11 cellular contexts compared by ENCODE assay signal in genomic region chr1:153526132-153526543, GRCh38. TPM values are rescaled to one million over a fixed set of nuclear protein-coding genes. Genes with fewer than 3 reads are reported as not detected.
A peak's percentile ranks its signal among the peaks of the same experiment; 100 is the strongest.
DNase-seq lines count a peak whose midpoint lies in the region; ATAC-seq, FAIRE-seq and TF ChIP-seq lines count a peak whose summit lies in the region.
"Had no signal": no experiment of that assay in that cellular context is flagged by ENCODE, and none has a peak within 500 bp of the region (broad histone marks: within the 10 kb centered on the region; RNA-seq: fewer than 3 reads in every experiment).

No MANE protein-coding gene starts in this region.

- no peak for TF ChIP-seq CTCF in RWPE1 (conservative IDR thresholded peaks at IDR 0.05; ENCODE audit: low read depth)

- CTCF ChIA-PET in RWPE1 (lab: Yijun Ruan, JAX): interaction anchor here (0.6 to 1.5 kb wide), 3 partner anchors 16 to 173 kb away, joined by 3 to 4 read pairs (median 3); no protein-coding TSS in a partner anchor
- CTCF ChIA-PET in activated CD4-positive, alpha-beta T cell treated with anti-CD3 and anti-CD28 coated beads for 36 hours (lab: Charles Lee): interaction anchor here (0.6 to 2.1 kb wide), 4 partner anchors 9 to 152 kb away, joined by 3 to 8 read pairs (median 4); partner anchors contain the start of genes NPR1 and S100A5

- H3K27ac ChIP-seq in RWPE1: peak overlapping the region; percentile 98
- H3K27ac ChIP-seq in thymus (ENCODE audit: low read depth): peak overlapping the region; percentile 25
- H3K27ac ChIP-seq: 22Rv1 had no signal

- H3K4me3 ChIP-seq in thymus (ENCODE audit: low read length): no peak overlapping the region

- intact Hi-C loops in activated CD4-positive, alpha-beta T cell treated with anti-CD3 and anti-CD28 coated beads for 36 hours (cut with DNase I, micrococcal nuclease): no loop called here

- no peaks in the 10 kb centered on the region for H3K27me3 ChIP-seq in thymus (ENCODE audit: control insufficient read depth, insufficient read depth)

- H3K27me3 Mint-ChIP-seq in activated CD4-positive, alpha-beta T cell treated with anti-CD3 and anti-CD28 coated beads for 36 hours: no peaks in the 10 kb centered on the region
- H3K27me3 Mint-ChIP-seq: activated CD8-positive, alpha-beta memory T cell treated with anti-CD3 and anti-CD28 coated beads, Interleukin-2, amount 10 ng/mL, durations not matched to agents 7 days and 5 days had no signal

- no peaks in the 10 kb centered on the region for H3K36me3 ChIP-seq in thymus (ENCODE audit: control insufficient read depth, insufficient read depth)

- no peaks in the 10 kb centered on the region for H3K4me1 ChIP-seq in thymus (ENCODE audit: control insufficient read depth, insufficient read depth, low read length)

- H3K27ac Mint-ChIP-seq in activated CD4-positive, alpha-beta T cell treated with anti-CD3 and anti-CD28 coated beads for 36 hours: no peak overlapping the region
- H3K27ac Mint-ChIP-seq: activated CD8-positive, alpha-beta memory T cell treated with anti-CD3 and anti-CD28 coated beads, Interleukin-2, amount 10 ng/mL, durations not matched to agents 7 days and 5 days had no signal

- H3K36me3 Mint-ChIP-seq in activated CD4-positive, alpha-beta T cell treated with anti-CD3 and anti-CD28 coated beads for 36 hours (ENCODE audit: low read depth): no peaks in the 10 kb centered on the region

- no peaks in the 10 kb centered on the region for H3K9me3 Mint-ChIP-seq in activated CD4-positive, alpha-beta T cell treated with anti-CD3 and anti-CD28 coated beads for 36 hours (ENCODE audit: low read depth)

- peaks cover 8% of the 10 kb centered on the region for H3K4me1 Mint-ChIP-seq in activated CD4-positive, alpha-beta T cell treated with anti-CD3 and anti-CD28 coated beads for 36 hours

- no peak for ATAC-seq in activated CD4-positive, alpha-beta T cell treated with anti-CD3 and anti-CD28 coated beads for 36 hours
- ATAC-seq: activated CD8-positive, alpha-beta memory T cell treated with anti-CD3 and anti-CD28 coated beads, Interleukin-2, amount 10 ng/mL, durations not matched to agents 7 days and 5 days had no signal

- peak; percentile 26 to 93 (median 47) for DNase-seq in NCI-H1417 (lab: John Stamatoyannopoulos, UW)
- DNase-seq in NCI-H1417 treated with DMSO at 0.1 percent for 48 hours (lab: John Stamatoyannopoulos, UW): no peak
- peak; percentile 47 for DNase-seq in RWPE1 (ENCODE audit: low spot score)
- peak; percentile 65 to 86 for DNase-seq in erythroblast (lab: John Stamatoyannopoulos, UW)
- DNase-seq in activated CD4-positive, alpha-beta T cell treated with anti-CD3 and anti-CD28 coated beads for 36 hours: no peak
- no peak for DNase-seq in RCC 7860 (ENCODE audit: low spot score)
- DNase-seq in AML-193 (lab: John Stamatoyannopoulos, UW): no peak
- DNase-seq: activated CD8-positive, alpha-beta memory T cell treated with anti-CD3 and anti-CD28 coated beads, Interleukin-2, amount 10 ng/mL, durations not matched to agents 7 days and 5 days; T-helper 2 cell had no signal

- peak; percentile 54 for TF ChIP-seq POLR2A in erythroblast (IDR thresholded peaks at IDR 0.05; ENCODE audit: low read length)

- no peaks in the 10 kb centered on the region for H3K9me3 ChIP-seq in thymus (ENCODE audit: control insufficient read depth)

- no peak for FAIRE-seq in RCC 7860 (lab: Jason Lieb, UNC)

- 76% methylated on average over 8 of the region's 8 CpGs for WGBS in thymus

- POLR2A ChIA-PET in RWPE1 (lab: Yijun Ruan, JAX; ENCODE audit: low non-redundant PET): interaction anchor here (0.5 to 2.7 kb wide), 5 partner anchors 9 to 108 kb away, joined by 3 to 7 read pairs (median 5); partner anchors contain the start of genes S100A2 and S100A6
- POLR2A ChIA-PET in activated CD4-positive, alpha-beta T cell treated with anti-CD3 and anti-CD28 coated beads for 36 hours (lab: Charles Lee): interaction anchor here (0.6 kb wide), 1 partner anchor 110 kb away, joined by 8 read pairs; no protein-coding TSS in a partner anchor

- H3K4me3 Mint-ChIP-seq in activated CD4-positive, alpha-beta T cell treated with anti-CD3 and anti-CD28 coated beads for 36 hours: no peak overlapping the region
- H3K4me3 Mint-ChIP-seq: activated CD8-positive, alpha-beta memory T cell treated with anti-CD3 and anti-CD28 coated beads, Interleukin-2, amount 10 ng/mL, durations not matched to agents 7 days and 5 days had no signal

RNA-seq across cellular contexts. Expression of gene S100A6, which starts 9.7 kb away (rescaled TPM):
- polyA plus RNA-seq in thymus: 654 TPM
- 100 to 1,000 TPM; 219 to 349 TPM for total RNA-seq in activated CD4-positive, alpha-beta T cell treated with anti-CD3 and anti-CD28 coated beads for 36 hours

RNA-seq across cellular contexts. Expression of gene S100A5, which starts 14.6 kb away (rescaled TPM):
- 0.87 TPM for polyA plus RNA-seq in thymus
- total RNA-seq in activated CD4-positive, alpha-beta T cell treated with anti-CD3 and anti-CD28 coated beads for 36 hours: 1 to 10 TPM; 2.4 to 3.4 TPM

RNA-seq across cellular contexts. Expression of gene S100A4, which starts 19.5 kb away (rescaled TPM):
- 305 TPM for polyA plus RNA-seq in thymus
- total RNA-seq in activated CD4-positive, alpha-beta T cell treated with anti-CD3 and anti-CD28 coated beads for 36 hours: 100 to 1,000 TPM in 1 of 2 experiments, 10 to 100 TPM in 1; 84.8 to 166 TPM

RNA-seq across cellular contexts. Expression of gene S100A3, which starts 22.9 kb away (rescaled TPM):
- polyA plus RNA-seq in thymus: 2.6 TPM
- not detected for total RNA-seq in activated CD4-positive, alpha-beta T cell treated with anti-CD3 and anti-CD28 coated beads for 36 hours
- total RNA-seq: activated CD8-positive, alpha-beta memory T cell treated with anti-CD3 and anti-CD28 coated beads, Interleukin-2, amount 10 ng/mL, durations not matched to agents 7 days and 5 days had no signal

RNA-seq across cellular contexts. Expression of gene S100A2, which starts 39.5 kb away (rescaled TPM):
- polyA plus RNA-seq in thymus: 93.5 TPM
- total RNA-seq in activated CD4-positive, alpha-beta T cell treated with anti-CD3 and anti-CD28 coated beads for 36 hours: 1 to 10 TPM; 3.3 to 7.0 TPM

Comparison
In these comparisons a context has a peak if more than half of its experiments do, and no peak if none do; other contexts are left out.
1. DNase-seq: peak in NCI-H1417 (3 of 3), RWPE1 (single experiment) and erythroblast (2 of 2); none in NCI-H1417 treated with DMSO at 0.1 percent for 48 hours (single experiment), activated CD4-positive, alpha-beta T cell treated with anti-CD3 and anti-CD28 coated beads for 36 hours (single experiment), RCC 7860 (single experiment) and AML-193 (0 of 2).